Comparison of ENCODE assay signal across 34 cellular contexts in genomic region chr1:212446333-212446732, GRCh38.
"Had no signal": no experiment of that assay in that cellular context is flagged by ENCODE, and none has a peak within 500 bp of the region (broad histone marks: within the 10 kb centered on the region; RNA-seq: fewer than 3 reads in every experiment).

No MANE protein-coding gene starts in this region.

- H3K9ac ChIP-seq: KMS-11 had no signal

- DNase-seq: Karpas-422, Kasumi-1, KG1, MG63, MM.1S, MV-4-11, NCI-H1048, NCI-H1092, NCI-H1092 treated with DMSO at 0.1 percent for 48 hours, NCI-H1105, NCI-H1417, NCI-H1417 treated with DMSO at 0.1 percent for 48 hours, NCI-H1436, NCI-H1436 treated with DMSO at 0.1 percent for 48 hours, NCI-H146, NCI-H1694, NCI-H1694 treated with DMSO at 0.1 percent for 48 hours, NCI-H187, NCI-H187 treated with DMSO at 0.1 percent for 48 hours, NCI-H1930, NCI-H2029, NCI-H2029 treated with DMSO at 0.1 percent for 48 hours, NCI-H2081, NCI-H2081 treated with DMSO at 0.1 percent for 48 hours, NCI-H2107, NCI-H2171, NCI-H2171 treated with DMSO at 0.1 percent for 48 hours, NCI-H2227 treated with DMSO at 0.1 percent for 48 hours, NCI-H226, NCI-H345, NCI-H446, NCI-H446 treated with DMSO at 0.1 percent for 48 hours, NCI-H510A had no signal

- H3K27me3 ChIP-seq: MG63 had no signal

- H3K27ac ChIP-seq: KMS-11 had no signal

- H3K4me2 ChIP-seq: KMS-11 had no signal

- H3K9me3 ChIP-seq: MG63 had no signal

- H3K4me3 ChIP-seq: MG63 had no signal
